ENCODE assay signal across 11 cellular contexts in genomic region chr3:73623316-73623715, GRCh38. TPM values are rescaled to one million over a fixed set of nuclear protein-coding genes. Genes with fewer than 3 reads are reported as not detected.
DNase-seq lines count a peak whose midpoint lies in the region; ATAC-seq and TF ChIP-seq lines count a peak whose summit lies in the region.
"Had no signal": no experiment of that assay in that cellular context is flagged by ENCODE, and none has a peak within 500 bp of the region (broad histone marks: within the 10 kb centered on the region; RNA-seq: fewer than 3 reads in every experiment).

No MANE protein-coding gene starts in this region.

- H2AFZ ChIP-seq in trophoblast cell (ENCODE audit: insufficient read depth, low read length, poor library complexity) (no peak overlapping the region), OCI-LY7 (ENCODE audit: low read length) (no peak overlapping the region)

- peak overlapping the region; percentile 65 for H4K91ac ChIP-seq in trophoblast cell (ENCODE audit: low read depth, low read length)

- no peak overlapping the region for H3K14ac ChIP-seq in trophoblast cell (ENCODE audit: low read length)

- no peak overlapping the region for H4K12ac ChIP-seq in trophoblast cell (ENCODE audit: low read depth, low read length)

- H4K20me1 ChIP-seq in OCI-LY7 (ENCODE audit: insufficient read depth, low read length): no peaks in the 10 kb centered on the region

- no TSS peak for BruUV-seq in OCI-LY7 (replicated peaks; lab: Mats Ljungman, UMichigan)

- no peak for TF ChIP-seq CTCF in BE2C (IDR thresholded peaks at IDR 0.05; ENCODE audit: low read depth, low read length)
- no peak for TF ChIP-seq CTCF in heart left ventricle (IDR thresholded peaks at IDR 0.05)
- no peak for TF ChIP-seq CTCF in OCI-LY7 (conservative IDR thresholded peaks at IDR 0.05; ENCODE audit: low read length)

- H3K9me3 ChIP-seq in BE2C: no peaks in the 10 kb centered on the region
- no peaks in the 10 kb centered on the region for H3K9me3 ChIP-seq in adipocyte (ENCODE audit: control insufficient read depth, low read length)
- no peaks in the 10 kb centered on the region for H3K9me3 ChIP-seq in heart left ventricle
- no peaks in the 10 kb centered on the region for H3K9me3 ChIP-seq in trophoblast cell (ENCODE audit: insufficient read depth, low read depth, low read length)
- no peaks in the 10 kb centered on the region for H3K9me3 ChIP-seq in OCI-LY7 (ENCODE audit: low read length)

- peaks cover 16% of the 10 kb centered on the region for H3K4me1 ChIP-seq in BE2C
- H3K4me1 ChIP-seq in adipocyte (ENCODE audit: control insufficient read depth, insufficient read depth, low read length): peaks cover 73% of the 10 kb centered on the region
- peaks cover 0 to 60% (median 21%) of the 10 kb centered on the region in 12 donors for H3K4me1 ChIP-seq in heart left ventricle
- peaks cover 13 to 19% of the 10 kb centered on the region in 2 experiments for H3K4me1 ChIP-seq in trophoblast cell (ENCODE audit: control insufficient read depth in 1 of 2, insufficient read depth in 2 of 2, low read length in 2 of 2)
- H3K4me1 ChIP-seq in OCI-LY7 (ENCODE audit: insufficient read depth, low read length, poor library complexity, severe bottlenecking): no peaks in the 10 kb centered on the region

- CTCF ChIA-PET in OCI-LY7 (lab: Charles Lee; ENCODE audit: unreplicated experiment): no interaction called here

- H3K4me2 ChIP-seq in trophoblast cell (ENCODE audit: low read length) (peak overlapping the region; percentile 91), OCI-LY7 (ENCODE audit: low read length) (no peak overlapping the region)

- no peak overlapping the region for H2AK5ac ChIP-seq in trophoblast cell (ENCODE audit: low read length)

- WGBS in heart left ventricle, 4 donors: 5 to 10% (median 7%) methylated on average over 3 of the region's 3 CpGs
- WGBS in trophoblast cell (ENCODE audit: extremely low coverage, insufficient coverage, insufficient read length): no CpG with 5 or more reads among the region's 3 CpGs

- H3K4ac ChIP-seq in trophoblast cell (ENCODE audit: low read depth, low read length): peak overlapping the region; percentile 23

- ATAC-seq in heart left ventricle: peak; percentile 33 to 61 (median 49)
- ATAC-seq in GM18907 (IDR thresholded peaks at IDR 0.05; ENCODE audit: unreplicated experiment): no peak

- no peaks in the 10 kb centered on the region for H3K9me2 ChIP-seq in OCI-LY7 (ENCODE audit: insufficient read depth, low read length)

- TF ChIP-seq POLR2A in heart left ventricle (IDR thresholded peaks at IDR 0.05): no peak

- no peak overlapping the region for H3K18ac ChIP-seq in trophoblast cell (ENCODE audit: low read length)

- no peak overlapping the region for H2BK12ac ChIP-seq in trophoblast cell (ENCODE audit: low read length)

- H2BK120ac ChIP-seq in trophoblast cell (ENCODE audit: insufficient read depth, low read length, poor library complexity): no peak overlapping the region

- POLR2A ChIA-PET in OCI-LY7 (lab: Charles Lee): no interaction called here

- intact Hi-C loops in heart left ventricle (cut with DNase I): loop anchor here in 9 of 10 donors (2.0 to 10.0 kb wide), 13 partner anchors 51 to 224 kb away; no protein-coding TSS in a partner anchor
- intact Hi-C loops in OCI-LY7 (cut with micrococcal nuclease; ENCODE audit: unreplicated experiment): no loop called here

- H3K27ac ChIP-seq in heart left ventricle (peak overlapping the region; percentile 75 to 95 (median 90)), trophoblast cell (ENCODE audit: low read depth, low read length) (peak overlapping the region; percentile 66), OCI-LY7 (ENCODE audit: low read depth, low read length, poor library complexity, severe bottlenecking) (no peak overlapping the region)

- no peaks in the 10 kb centered on the region for H3K27me3 ChIP-seq in BE2C
- H3K27me3 ChIP-seq in adipocyte (replicated peaks; ENCODE audit: control insufficient read depth, insufficient read depth, low read length): no peaks in the 10 kb centered on the region
- H3K27me3 ChIP-seq in heart left ventricle: peaks cover 0 to 11% (median 0%) of the 10 kb centered on the region in 9 donors
- no peaks in the 10 kb centered on the region for H3K27me3 ChIP-seq in trophoblast cell (ENCODE audit: insufficient read depth, low read length)

- H2BK5ac ChIP-seq in trophoblast cell (ENCODE audit: low read depth, low read length, poor library complexity): peak overlapping the region; percentile 34

- H3K36me3 ChIP-seq in BE2C (no peaks in the 10 kb centered on the region; the same call in 1 of the 2 replicates), adipocyte (ENCODE audit: control insufficient read depth, insufficient read depth, low read length, severe bottlenecking) (no peaks in the 10 kb centered on the region), heart left ventricle (no peaks in the 10 kb centered on the region), trophoblast cell (ENCODE audit: control insufficient read depth in 1 of 2, insufficient read depth in 2 of 2, low read length in 2 of 2) (peaks cover 0 to 4% of the 10 kb centered on the region in 2 experiments), OCI-LY7 (ENCODE audit: insufficient read depth, low read length) (no peaks in the 10 kb centered on the region)

- H3K79me2 ChIP-seq in trophoblast cell (ENCODE audit: control insufficient read depth, insufficient read depth, low read length, poor library complexity) (peaks cover 19% of the 10 kb centered on the region), OCI-LY7 (ENCODE audit: insufficient read depth, low read depth, low read length) (no peaks in the 10 kb centered on the region)

- H4K8ac ChIP-seq in trophoblast cell (ENCODE audit: low read depth, low read length): no peak overlapping the region

- DNase-seq in BE2C: no peak
- DNase-seq in adipocyte (ENCODE audit: low read depth): peak; percentile 55
- DNase-seq in heart left ventricle: peak in 4 of 5 donors; percentile 42 to 75 (median 52)
- no peak for DNase-seq in trophoblast cell
- no peak for DNase-seq in NCI-H187 (lab: John Stamatoyannopoulos, UW)
- no peak for DNase-seq in mucosa of gallbladder (ENCODE audit: low spot score)
- DNase-seq in OCI-LY7 (ENCODE audit: low spot score): no peak
- DNase-seq: activated CD8-positive, alpha-beta memory T cell treated with anti-CD3 and anti-CD28 coated beads, Interleukin-2, amount 50 U/mL, for 4 hours; NCI-H2029 treated with DMSO at 0.1 percent for 48 hours had no signal

- H3K4me3 ChIP-seq in BE2C (ENCODE audit: low read depth, low read length) (peak overlapping the region; percentile 76), adipocyte (ENCODE audit: low read length) (peak overlapping the region; percentile 86), heart left ventricle (peak overlapping the region; percentile 39 to 86 (median 63)), trophoblast cell (ENCODE audit: low read depth, low read length) (peak overlapping the region; percentile 97), OCI-LY7 (ENCODE audit: low read depth, low read length, poor library complexity, severe bottlenecking) (no peak overlapping the region)

- H3K9ac ChIP-seq in adipocyte (ENCODE audit: low read length): peak overlapping the region; percentile 84
- peak overlapping the region; percentile 81 for H3K9ac ChIP-seq in trophoblast cell (ENCODE audit: low read length)

- no peak overlapping the region for H3K23ac ChIP-seq in trophoblast cell (ENCODE audit: low read length)

- peaks cover 27% of the 10 kb centered on the region for H3K79me1 ChIP-seq in trophoblast cell (ENCODE audit: low read length)

RNA-seq across cellular contexts. Expression of gene PDZRN3, which starts 1.4 kb away (rescaled TPM):
- 13.2 TPM for polyA plus RNA-seq in BE2C (2012; ENCODE audit: insufficient read depth, insufficient read length, low read depth)
- total RNA-seq in heart left ventricle: 100 to 1,000 TPM in 4 of 9 donors, 10 to 100 TPM in 5; 48.9 to 163 (median 83.1) TPM
- polyA plus RNA-seq in heart left ventricle: 10 to 100 TPM; 30.2 to 49.2 TPM
- 32.0 and 35.4 TPM in 2 replicates for polyA plus RNA-seq in trophoblast cell (2013)
- total RNA-seq in mucosa of gallbladder: 56.4 TPM
- not detected in 2 replicates for total RNA-seq in OCI-LY7 (2014; rRNA removed; shearing (Covaris generic))
- 0.48 and 0.95 TPM in 2 replicates for total RNA-seq in OCI-LY7 (2022)
- polyA plus RNA-seq: CD14-positive monocyte had no signal

Comparison
In these comparisons a context has a peak if more than half of its experiments do, and no peak if none do; other contexts are left out.
1. DNase-seq: peak in adipocyte (single experiment) and heart left ventricle (4 of 5); none in BE2C (single experiment), trophoblast cell (0 of 2), NCI-H187 (0 of 2), mucosa of gallbladder (single experiment) and OCI-LY7 (single experiment).
2. RNA of gene PDZRN3, which starts 1.4 kb away (total RNA-seq): 48.9 to 163 TPM in heart left ventricle and 56.4 TPM in mucosa of gallbladder (single experiment); 0.48 to 0.95 TPM in OCI-LY7; every median in the first group is over 10 times any median in the second.